In the genomic region with DNA sequence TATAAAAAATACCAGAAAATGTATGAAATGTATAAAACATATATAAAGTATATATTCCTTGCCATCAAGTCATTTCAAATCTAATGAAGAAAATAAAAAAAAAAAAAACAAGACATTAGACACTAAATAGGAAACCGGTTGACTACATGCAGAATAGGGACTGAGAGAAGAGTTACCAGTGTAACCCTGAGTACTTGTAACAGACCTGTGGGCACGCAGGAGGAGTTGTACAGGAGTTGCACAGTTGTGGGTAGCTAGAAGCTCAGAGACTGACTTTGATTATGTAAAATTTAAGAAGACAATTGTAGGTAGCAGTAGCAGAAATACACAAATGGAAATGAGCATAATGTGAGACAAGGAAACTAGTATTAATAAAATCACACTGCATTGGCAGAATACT, we compare ENCODE assay signal across 20 cellular contexts.
"Had no signal": no experiment of that assay in that cellular context is flagged by ENCODE, and none has a peak within 500 bp of the region (broad histone marks: within the 10 kb centered on the region; RNA-seq: fewer than 3 reads in every experiment).

No MANE protein-coding gene starts in this region.

- DNase-seq: activated CD4-positive, alpha-beta T cell treated with anti-CD3 and anti-CD28 coated beads for 1 hour; activated CD4-positive, alpha-beta T cell treated with anti-CD3 and anti-CD28 coated beads, Interleukin-2, amount 50 U/mL, for 48 hours; activated effector memory CD4-positive, alpha-beta T cell treated with anti-CD3 and anti-CD28 coated beads, Interleukin-2, amount 50 U/mL, for 16 hours; activated T-cell treated with anti-CD3 and anti-CD28 coated beads, Interleukin-2, amount 50 U/mL, for 48 hours; adrenal gland; brain microvascular endothelial cell; cerebellar nuclear complex; endodermal cell; erythroblast; naive thymus-derived CD8-positive, alpha-beta T cell; small intestine; stimulated activated CD4-positive, alpha-beta T cell treated with anti-CD3 and anti-CD28 coated beads, Interleukin-4, amount 100 ng/mL, for 24 hours; stimulated activated naive CD4-positive, alpha-beta T cell; transverse colon had no signal

- FAIRE-seq: islet of Langerhans had no signal

- H3K36me3 ChIP-seq: adrenal gland, brain microvascular endothelial cell, gastroesophageal sphincter, neutrophil, transverse colon had no signal

- H3K4me3 Mint-ChIP-seq: activated naive CD4-positive, alpha-beta T cell treated with anti-CD3 and anti-CD28 coated beads, Interleukin-2, amount 50 U/mL, for 24 hours; dendritic cell treated with granulocyte-macrophage colony-stimulating factor and Interleukin-4, amounts not matched to agents 40 ng/mL and 50 ng/mL, for 4 days; endodermal cell; naive thymus-derived CD8-positive, alpha-beta T cell had no signal

- H3K4me3 ChIP-seq: adrenal gland, gastroesophageal sphincter, transverse colon had no signal

- H3K27ac Mint-ChIP-seq: activated naive CD4-positive, alpha-beta T cell treated with anti-CD3 and anti-CD28 coated beads, Interleukin-2, amount 50 U/mL, for 24 hours; endodermal cell; naive thymus-derived CD8-positive, alpha-beta T cell had no signal

- H3K4me1 Mint-ChIP-seq: activated naive CD4-positive, alpha-beta T cell treated with anti-CD3 and anti-CD28 coated beads, Interleukin-2, amount 50 U/mL, for 24 hours; naive thymus-derived CD8-positive, alpha-beta T cell had no signal

- H3K36me3 Mint-ChIP-seq: activated naive CD4-positive, alpha-beta T cell treated with anti-CD3 and anti-CD28 coated beads, Interleukin-2, amount 50 U/mL, for 24 hours; naive thymus-derived CD8-positive, alpha-beta T cell had no signal

- H3K9me3 Mint-ChIP-seq: activated naive CD4-positive, alpha-beta T cell treated with anti-CD3 and anti-CD28 coated beads, Interleukin-2, amount 50 U/mL, for 24 hours; dendritic cell treated with granulocyte-macrophage colony-stimulating factor and Interleukin-4, amounts not matched to agents 40 ng/mL and 50 ng/mL, for 4 days; endodermal cell; naive thymus-derived CD8-positive, alpha-beta T cell had no signal

- H3K9me3 ChIP-seq: adrenal gland, gastroesophageal sphincter, neutrophil, transverse colon had no signal

- H3K27me3 Mint-ChIP-seq: activated naive CD4-positive, alpha-beta T cell treated with anti-CD3 and anti-CD28 coated beads, Interleukin-2, amount 50 U/mL, for 24 hours; dendritic cell treated with granulocyte-macrophage colony-stimulating factor and Interleukin-4, amounts not matched to agents 40 ng/mL and 50 ng/mL, for 4 days had no signal

- H3K27me3 ChIP-seq: adrenal gland, brain microvascular endothelial cell, gastroesophageal sphincter, neutrophil, transverse colon had no signal

- H3K27ac ChIP-seq: adrenal gland, brain microvascular endothelial cell, neutrophil had no signal

- ATAC-seq: gastroesophageal sphincter; left lobe of liver; naive thymus-derived CD8-positive, alpha-beta T cell had no signal
